Comparison of ENCODE assay signal across 8 cellular contexts in genomic region chr1:40691538-40692428, GRCh38. TPM values are rescaled to one million over a fixed set of nuclear protein-coding genes. Genes with fewer than 3 reads are reported as not detected.
DNase-seq lines count a peak whose midpoint lies in the region; ATAC-seq and TF ChIP-seq lines count a peak whose summit lies in the region.

NFYC (plus strand) TSS chr1:40691704; CDS start chr1:40738844, 47,140 bp downstream.

- peak within 1 kb of the TSS; percentile 97 for H3K27ac Mint-ChIP-seq in T-helper 1 cell treated with Interleukin-12 subunit alpha and Interleukin-12 subunit beta and Interleukin-4 antibody, amounts not matched to agents 30 μg/mL and 1 μg/mL, for 36 hours
- H3K27ac Mint-ChIP-seq in progenitor cell of endocrine pancreas: peak within 1 kb of the TSS; percentile 100

- DNase-seq in GM13976 (ENCODE audit: low spot score) (peak; percentile 94), NCI-H1694 (lab: John Stamatoyannopoulos, UW) (peak; percentile 95), amniotic stem cell (lab: John Stamatoyannopoulos, UW) (peak; percentile 99), left cardiac atrium (peak; percentile 97), progenitor cell of endocrine pancreas (ENCODE audit: low spot score, unreplicated experiment) (peak; percentile 94), ureter (ENCODE audit: low spot score) (peak; percentile 98)

- H3K36me3 Mint-ChIP-seq in T-helper 1 cell treated with Interleukin-12 subunit alpha and Interleukin-12 subunit beta and Interleukin-4 antibody, amounts not matched to agents 30 μg/mL and 1 μg/mL, for 36 hours (ENCODE audit: low read depth): peaks cover 15% of the 10 kb centered on the region
- peaks cover 4% of the 10 kb centered on the region for H3K36me3 Mint-ChIP-seq in progenitor cell of endocrine pancreas (ENCODE audit: insufficient read depth)

- H3K27me3 Mint-ChIP-seq in T-helper 1 cell treated with Interleukin-12 subunit alpha and Interleukin-12 subunit beta and Interleukin-4 antibody, amounts not matched to agents 30 μg/mL and 1 μg/mL, for 36 hours (ENCODE audit: low read depth): no peaks in the 10 kb centered on the region
- no peaks in the 10 kb centered on the region for H3K27me3 Mint-ChIP-seq in progenitor cell of endocrine pancreas

- intact Hi-C loops in left cardiac atrium (cut with DNase I): no loop called here

- peak within 1 kb of the TSS; percentile 98 for H3K4me3 Mint-ChIP-seq in T-helper 1 cell treated with Interleukin-12 subunit alpha and Interleukin-12 subunit beta and Interleukin-4 antibody, amounts not matched to agents 30 μg/mL and 1 μg/mL, for 36 hours
- peak within 1 kb of the TSS; percentile 98 for H3K4me3 Mint-ChIP-seq in progenitor cell of endocrine pancreas (ENCODE audit: low read depth)

- H3K4me1 Mint-ChIP-seq in T-helper 1 cell treated with Interleukin-12 subunit alpha and Interleukin-12 subunit beta and Interleukin-4 antibody, amounts not matched to agents 30 μg/mL and 1 μg/mL, for 36 hours (ENCODE audit: low read depth): peaks cover 51% of the 10 kb centered on the region
- H3K4me1 Mint-ChIP-seq in progenitor cell of endocrine pancreas (ENCODE audit: low read depth): peaks cover 27% of the 10 kb centered on the region

- in situ Hi-C loops in GM13976 (cut with MboI; ENCODE audit: low sequenced_read_pairs, unreplicated experiment): no loop called here

- no peak for TF ChIP-seq CTCF in GM13976 (IDR thresholded peaks at IDR 0.05; ENCODE audit: borderline replicate concordance, control extremely low read depth, extremely low read depth, insufficient read depth, missing control alignments)
- TF ChIP-seq CTCF in progenitor cell of endocrine pancreas (IDR thresholded peaks at IDR 0.05; ENCODE audit: unreplicated experiment): no peak

- ATAC-seq in HG02870 (IDR thresholded peaks at IDR 0.05; ENCODE audit: unreplicated experiment) (peak; percentile 70), left cardiac atrium (peak; percentile 97)

- no peaks in the 10 kb centered on the region for H3K9me3 Mint-ChIP-seq in T-helper 1 cell treated with Interleukin-12 subunit alpha and Interleukin-12 subunit beta and Interleukin-4 antibody, amounts not matched to agents 30 μg/mL and 1 μg/mL, for 36 hours
- H3K9me3 Mint-ChIP-seq in progenitor cell of endocrine pancreas (ENCODE audit: low read depth): no peaks in the 10 kb centered on the region

RNA-seq across cellular contexts. Expression of gene NFYC, which starts in this region (rescaled TPM):
- total RNA-seq in left cardiac atrium (10 to 100 TPM; 60.1 to 71.1 TPM), progenitor cell of endocrine pancreas (73.4 and 74.9 TPM in 2 replicates), ureter (81.4 TPM)

Comparison
In these comparisons a context has a peak if more than half of its experiments do, and no peak if none do; other contexts are left out.
1. Peak in every context shown above with its lines: DNase-seq and ATAC-seq.